1 cellular context compared by ENCODE assay signal in genomic region chr17:60142872-60143499, GRCh38.
TF ChIP-seq lines count a peak whose summit lies in the region.

No MANE protein-coding gene starts in this region.

TF ChIP-seq in SK-N-SH, 30 proteins besides CTCF, POLR2A, EP300 and RAD21 (continued from another document):
- TF ChIP-seq, protein P1, sequence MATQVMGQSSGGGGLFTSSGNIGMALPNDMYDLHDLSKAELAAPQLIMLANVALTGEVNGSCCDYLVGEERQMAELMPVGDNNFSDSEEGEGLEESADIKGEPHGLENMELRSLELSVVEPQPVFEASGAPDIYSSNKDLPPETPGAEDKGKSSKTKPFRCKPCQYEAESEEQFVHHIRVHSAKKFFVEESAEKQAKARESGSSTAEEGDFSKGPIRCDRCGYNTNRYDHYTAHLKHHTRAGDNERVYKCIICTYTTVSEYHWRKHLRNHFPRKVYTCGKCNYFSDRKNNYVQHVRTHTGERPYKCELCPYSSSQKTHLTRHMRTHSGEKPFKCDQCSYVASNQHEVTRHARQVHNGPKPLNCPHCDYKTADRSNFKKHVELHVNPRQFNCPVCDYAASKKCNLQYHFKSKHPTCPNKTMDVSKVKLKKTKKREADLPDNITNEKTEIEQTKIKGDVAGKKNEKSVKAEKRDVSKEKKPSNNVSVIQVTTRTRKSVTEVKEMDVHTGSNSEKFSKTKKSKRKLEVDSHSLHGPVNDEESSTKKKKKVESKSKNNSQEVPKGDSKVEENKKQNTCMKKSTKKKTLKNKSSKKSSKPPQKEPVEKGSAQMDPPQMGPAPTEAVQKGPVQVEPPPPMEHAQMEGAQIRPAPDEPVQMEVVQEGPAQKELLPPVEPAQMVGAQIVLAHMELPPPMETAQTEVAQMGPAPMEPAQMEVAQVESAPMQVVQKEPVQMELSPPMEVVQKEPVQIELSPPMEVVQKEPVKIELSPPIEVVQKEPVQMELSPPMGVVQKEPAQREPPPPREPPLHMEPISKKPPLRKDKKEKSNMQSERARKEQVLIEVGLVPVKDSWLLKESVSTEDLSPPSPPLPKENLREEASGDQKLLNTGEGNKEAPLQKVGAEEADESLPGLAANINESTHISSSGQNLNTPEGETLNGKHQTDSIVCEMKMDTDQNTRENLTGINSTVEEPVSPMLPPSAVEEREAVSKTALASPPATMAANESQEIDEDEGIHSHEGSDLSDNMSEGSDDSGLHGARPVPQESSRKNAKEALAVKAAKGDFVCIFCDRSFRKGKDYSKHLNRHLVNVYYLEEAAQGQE (IDR thresholded peaks at IDR 0.05; ENCODE audit: low read depth, low read length), result peak; percentile 42; the same call in 1 of the 2 replicates
- TF ChIP-seq YY1 (IDR thresholded peaks at IDR 0.05; ENCODE audit: low read depth), result no peak
- TF ChIP-seq NRF1 (IDR thresholded peaks at IDR 0.05; ENCODE audit: low read depth, low read length), result peak; percentile 27; the same call in 1 of the 2 replicates
- TF ChIP-seq SMC3 (IDR thresholded peaks at IDR 0.05; ENCODE audit: low read depth, low read length), result peak; percentile 96
- peak; percentile 48 for TF ChIP-seq CHD2 (IDR thresholded peaks at IDR 0.05; ENCODE audit: low read length, partially characterized antibody)
- no peak for TF ChIP-seq GABPA (IDR thresholded peaks at IDR 0.05; ENCODE audit: low read depth)
